10 cellular contexts compared by ENCODE assay signal in the genomic region with DNA sequence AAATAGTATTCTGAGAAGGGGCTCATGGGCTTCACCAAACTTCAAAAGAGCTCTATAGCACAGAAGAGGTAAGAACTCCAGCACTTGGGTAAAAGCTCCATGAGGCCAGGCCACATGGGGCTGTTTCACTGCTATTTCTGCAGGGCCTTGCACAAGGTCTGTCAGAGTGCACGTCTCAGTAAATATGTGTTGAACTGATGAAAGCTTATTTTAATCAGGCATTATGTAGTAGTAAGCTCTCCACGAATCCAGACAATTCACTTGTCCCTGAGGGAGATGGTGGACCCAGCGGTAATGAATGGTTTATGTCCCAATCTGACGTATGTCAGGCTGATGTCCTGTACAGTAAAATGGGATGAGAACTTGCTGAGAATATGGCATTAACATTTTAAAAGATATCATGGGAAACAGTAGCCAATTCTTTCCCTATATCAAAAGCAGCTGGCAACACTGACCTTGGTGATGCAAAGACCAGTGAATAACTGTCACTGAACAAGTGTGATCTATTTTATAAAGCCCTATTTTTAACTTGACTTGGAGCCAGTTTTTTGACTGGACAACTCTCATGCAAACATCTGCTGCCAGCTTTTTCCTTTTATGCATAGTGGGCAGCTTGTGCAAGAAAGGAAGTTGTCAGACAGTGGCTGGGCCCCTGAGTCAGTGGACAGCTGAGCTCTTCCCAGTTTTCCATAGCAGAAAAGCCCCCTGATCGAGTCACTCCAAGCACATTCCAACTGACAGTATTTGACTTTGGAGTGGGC.
DNase-seq lines count a peak whose midpoint lies in the region; ATAC-seq and TF ChIP-seq lines count a peak whose summit lies in the region.
"Had no signal": no experiment of that assay in that cellular context is flagged by ENCODE, and none has a peak within 500 bp of the region (broad histone marks: within the 10 kb centered on the region; RNA-seq: fewer than 3 reads in every experiment).

No MANE protein-coding gene starts in this region.

- H3K36me3 ChIP-seq in mammary epithelial cell (ENCODE audit: insufficient read depth, low read length) (no peaks in the 10 kb centered on the region), tibial nerve (no peaks in the 10 kb centered on the region)

- CTCF ChIA-PET in mammary epithelial cell (lab: Charles Lee; ENCODE audit: low non-redundant PET), result no interaction called here

- no TSS peak for BruUV-seq in mammary epithelial cell (replicated peaks; lab: Mats Ljungman, UMichigan)

- DNase-seq in HT1080 (ENCODE audit: low read depth) (peak; percentile 91), mammary epithelial cell (peak; percentile 29), kidney glomerular epithelial cell (lab: John Stamatoyannopoulos, UW) (peak; percentile 53), tibial nerve (ENCODE audit: low spot score in 2 of 2) (peak in 1 of 2 donors; percentile 24)
- DNase-seq in stimulated activated naive CD4-positive, alpha-beta T cell (lab: John Stamatoyannopoulos, UW), result no peak
- DNase-seq in activated CD8-positive, alpha-beta memory T cell treated with anti-CD3 and anti-CD28 coated beads for 24 hours, result no peak
- DNase-seq: activated CD4-positive, alpha-beta T cell treated with anti-CD3 and anti-CD28 coated beads, Interleukin-2, amount 50 U/mL, for 48 hours; NCI-H1417; PC-9 had no signal

- no peak for TF ChIP-seq POLR2A in tibial nerve (IDR thresholded peaks at IDR 0.05)

- no peak for ATAC-seq in GM18511 (IDR thresholded peaks at IDR 0.05; ENCODE audit: unreplicated experiment)

- H3K9me3 ChIP-seq in mammary epithelial cell (replicated peaks; ENCODE audit: insufficient read depth, low read length) (no peaks in the 10 kb centered on the region), tibial nerve (no peaks in the 10 kb centered on the region)

- dilution Hi-C loops in mammary epithelial cell (cut with HindIII; ENCODE audit: low sequenced_read_pairs), result no loop called here

- no peak overlapping the region for H2AFZ ChIP-seq in mammary epithelial cell (ENCODE audit: low read depth, low read length)
- H2AFZ ChIP-seq: PC-9 had no signal

- H3K79me2 ChIP-seq in mammary epithelial cell (ENCODE audit: insufficient read depth, low read length), result no peaks in the 10 kb centered on the region

- no peaks in the 10 kb centered on the region for H4K20me1 ChIP-seq in mammary epithelial cell (ENCODE audit: insufficient read depth, low read length)

- no peak overlapping the region for H3K4me2 ChIP-seq in mammary epithelial cell (ENCODE audit: insufficient read depth, low read depth, low read length)
- H3K4me2 ChIP-seq: PC-9 had no signal

- peaks cover 4% of the 10 kb centered on the region for H3K4me1 ChIP-seq in mammary epithelial cell (ENCODE audit: insufficient read depth, low read length)
- peaks cover 0 to 16% (median 8%) of the 10 kb centered on the region in 4 donors for H3K4me1 ChIP-seq in tibial nerve

- H3K27me3 ChIP-seq in mammary epithelial cell (ENCODE audit: insufficient read depth, low read length) (peaks cover 3% of the 10 kb centered on the region), tibial nerve (no peaks in the 10 kb centered on the region)

- no peak overlapping the region for H3K27ac ChIP-seq in mammary epithelial cell (ENCODE audit: insufficient read depth, low read depth, low read length)
- peak overlapping the region in 3 of 4 donors; percentile 23 to 83 (median 60) for H3K27ac ChIP-seq in tibial nerve
- H3K27ac ChIP-seq: PC-9 had no signal

- peak in 1 of 2 donors; percentile 40 for TF ChIP-seq EP300 in tibial nerve (IDR thresholded peaks at IDR 0.05)

- no peak for TF ChIP-seq CTCF in mammary epithelial cell (conservative IDR thresholded peaks at IDR 0.05 in 1 of 2, IDR thresholded peaks at IDR 0.05 in 1 of 2; ENCODE audit: extremely low read depth in 1 of 2, insufficient read depth in 1 of 2, low read depth in 1 of 2, low read length in 2 of 2)
- no peak for TF ChIP-seq CTCF in tibial nerve (IDR thresholded peaks at IDR 0.05)

- no peak overlapping the region for H3K9ac ChIP-seq in mammary epithelial cell (ENCODE audit: insufficient read depth, low read length)

- H3K4me3 ChIP-seq in mammary epithelial cell (replicated peaks in 1 of 3; ENCODE audit: insufficient read depth in 1 of 3, low read depth in 2 of 3, low read length in 3 of 3) (no peak overlapping the region), tibial nerve (no peak overlapping the region)
- H3K4me3 ChIP-seq: PC-9 had no signal

- in situ Hi-C loops in mammary epithelial cell (cut with MboI; ENCODE audit: low sequenced_read_pairs in 2 of 2), result no loop called here

- 91% methylated on average over 5 of the region's 5 CpGs for WGBS in mammary epithelial cell (ENCODE audit: low coverage, missing lambda C conversion rate)
- 40 to 47% methylated on average over 5 of the region's 5 CpGs for WGBS in tibial nerve, 2 donors

- intact Hi-C loops in mammary epithelial cell (cut with micrococcal nuclease), result no loop called here

Comparison
In these comparisons a context has a peak if more than half of its experiments do, and no peak if none do; other contexts are left out.
1. DNase-seq: peak in HT1080 (single experiment), mammary epithelial cell (single experiment) and kidney glomerular epithelial cell (single experiment); none in stimulated activated naive CD4-positive, alpha-beta T cell (0 of 6) and activated CD8-positive, alpha-beta memory T cell treated with anti-CD3 and anti-CD28 coated beads for 24 hours (single experiment).